In the genomic region with DNA sequence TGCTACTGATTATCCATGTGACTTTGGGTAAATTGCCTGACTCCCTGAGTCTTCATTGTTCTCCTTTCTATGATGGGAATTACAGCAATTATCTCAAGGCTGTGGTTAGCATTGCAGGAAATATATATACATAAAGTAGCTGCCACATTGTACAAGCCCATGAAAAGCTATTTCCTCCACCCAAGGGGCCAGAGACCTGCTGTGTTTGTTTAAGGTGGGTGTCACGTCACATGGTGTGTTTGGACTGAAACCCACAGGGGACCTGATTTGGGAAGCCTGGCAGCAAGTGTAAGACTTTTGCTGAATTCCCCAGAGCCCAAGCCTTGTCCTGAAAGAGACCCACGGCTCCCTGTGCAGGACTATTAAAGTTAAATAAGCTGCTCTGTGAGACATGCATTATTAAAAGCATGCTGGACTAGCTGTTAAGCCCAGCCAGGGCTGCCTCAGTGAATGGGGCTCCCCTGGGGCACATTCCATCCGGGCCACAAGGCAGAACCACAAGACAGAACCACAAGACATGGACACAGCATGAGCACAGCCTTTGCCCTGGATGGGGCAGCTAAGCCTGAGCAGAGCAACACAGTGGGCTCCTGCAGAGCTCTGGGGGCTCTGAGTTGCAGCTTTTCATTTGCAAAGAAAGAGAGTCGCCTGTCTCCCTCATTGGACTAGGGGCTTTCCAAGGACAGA, we compare ENCODE assay signal across 23 cellular contexts.
A peak's percentile ranks its signal among the peaks of the same experiment; 100 is the strongest.
DNase-seq lines count a peak whose midpoint lies in the region; ATAC-seq lines count a peak whose summit lies in the region.
"Had no signal": no experiment of that assay in that cellular context is flagged by ENCODE, and none has a peak within 500 bp of the region (broad histone marks: within the 10 kb centered on the region; RNA-seq: fewer than 3 reads in every experiment).

No MANE protein-coding gene starts in this region.

- no peaks in the 10 kb centered on the region for H3K9me3 Mint-ChIP-seq in T-cell
- H3K9me3 Mint-ChIP-seq: activated naive CD8-positive, alpha-beta T cell treated with anti-CD3 and anti-CD28 coated beads for 36 hours; stimulated activated effector memory CD8-positive, alpha-beta T cell treated with anti-CD3 and anti-CD28 coated beads, Interleukin-12 subunit alpha, Interleukin-12 subunit beta, amount 100 ng/mL, for 72 hours had no signal

- DNase-seq in AG20443 (ENCODE audit: low spot score) (peak; percentile 31), Daoy (ENCODE audit: low read depth) (peak; percentile 36), NCI-H69 (lab: John Stamatoyannopoulos, UW) (peak; percentile 50), foreskin melanocyte (peak; percentile 29), RPMI8226 (no peak), C1 segment of cervical spinal cord (lab: John Stamatoyannopoulos, UW) (no peak), T-cell (no peak)
- DNase-seq: ACHN; activated CD4-positive, alpha-beta T cell treated with anti-CD3 and anti-CD28 coated beads for 48 hours; activated naive CD8-positive, alpha-beta T cell treated with anti-CD3 and anti-CD28 coated beads for 36 hours; body of pancreas; effector memory CD4-positive, alpha-beta T cell; gastrocnemius medialis; GF-D8; Karpas-422; NCI-H2171 treated with DMSO at 0.1 percent for 48 hours; psoas muscle; stimulated activated CD4-positive, alpha-beta T cell treated with anti-CD3 and anti-CD28 coated beads, Interleukin-1b, Interleukin-23, amount 100 ng/mL, for 48 hours; T-helper 2 cell had no signal

- POLR2A ChIA-PET in T-cell (lab: Charles Lee), result no interaction called here

- ATAC-seq in HG02798 (IDR thresholded peaks at IDR 0.05; ENCODE audit: poor library complexity, unreplicated experiment) (no peak), T-cell (replicated peaks in 1 of 4) (no peak)
- ATAC-seq: body of pancreas; esophagus mucosa; gastrocnemius medialis; psoas muscle; stimulated activated effector memory CD8-positive, alpha-beta T cell treated with anti-CD3 and anti-CD28 coated beads, Interleukin-12 subunit alpha, Interleukin-12 subunit beta, amount 100 ng/mL, for 72 hours had no signal

- CTCF ChIA-PET in T-cell (lab: Charles Lee), result no interaction called here

- H3K4me1 Mint-ChIP-seq in T-cell, result no peaks in the 10 kb centered on the region
- H3K4me1 Mint-ChIP-seq: activated naive CD8-positive, alpha-beta T cell treated with anti-CD3 and anti-CD28 coated beads for 36 hours; CD14-positive monocyte; stimulated activated effector memory CD8-positive, alpha-beta T cell treated with anti-CD3 and anti-CD28 coated beads, Interleukin-12 subunit alpha, Interleukin-12 subunit beta, amount 100 ng/mL, for 72 hours had no signal

- no peaks in the 10 kb centered on the region for H3K36me3 Mint-ChIP-seq in T-cell
- H3K36me3 Mint-ChIP-seq: activated naive CD8-positive, alpha-beta T cell treated with anti-CD3 and anti-CD28 coated beads for 36 hours; CD14-positive monocyte; stimulated activated effector memory CD8-positive, alpha-beta T cell treated with anti-CD3 and anti-CD28 coated beads, Interleukin-12 subunit alpha, Interleukin-12 subunit beta, amount 100 ng/mL, for 72 hours had no signal

- no peak overlapping the region for H3K4me3 Mint-ChIP-seq in T-cell
- H3K4me3 Mint-ChIP-seq: activated naive CD8-positive, alpha-beta T cell treated with anti-CD3 and anti-CD28 coated beads for 36 hours; CD14-positive monocyte; stimulated activated effector memory CD8-positive, alpha-beta T cell treated with anti-CD3 and anti-CD28 coated beads, Interleukin-12 subunit alpha, Interleukin-12 subunit beta, amount 100 ng/mL, for 72 hours had no signal

- H3K27ac Mint-ChIP-seq in T-cell, result no peak overlapping the region
- H3K27ac Mint-ChIP-seq: activated naive CD8-positive, alpha-beta T cell treated with anti-CD3 and anti-CD28 coated beads for 36 hours; CD14-positive monocyte; stimulated activated effector memory CD8-positive, alpha-beta T cell treated with anti-CD3 and anti-CD28 coated beads, Interleukin-12 subunit alpha, Interleukin-12 subunit beta, amount 100 ng/mL, for 72 hours had no signal

- peaks cover 20 to 27% of the 10 kb centered on the region in 2 donors for H3K27me3 Mint-ChIP-seq in T-cell

Comparison
In these comparisons a context has a peak if more than half of its experiments do, and no peak if none do; other contexts are left out.
1. DNase-seq: peak in AG20443 (single experiment), Daoy (single experiment), NCI-H69 (single experiment) and foreskin melanocyte (single experiment); none in RPMI8226 (single experiment), C1 segment of cervical spinal cord (0 of 14) and T-cell (0 of 34).